9 cellular contexts compared by ENCODE assay signal in genomic region chr1:107480548-107480947, GRCh38.
A peak's percentile ranks its signal among the peaks of the same experiment; 100 is the strongest.
DNase-seq lines count a peak whose midpoint lies in the region; ATAC-seq, FAIRE-seq and TF ChIP-seq lines count a peak whose summit lies in the region.
"Had no signal": no experiment of that assay in that cellular context is flagged by ENCODE, and none has a peak within 500 bp of the region (broad histone marks: within the 10 kb centered on the region; RNA-seq: fewer than 3 reads in every experiment).

No MANE protein-coding gene starts in this region.

- CTCF ChIA-PET in mammary epithelial cell (lab: Charles Lee; ENCODE audit: low non-redundant PET), result interaction anchor here (1.0 kb wide), 1 partner anchor 168 kb away, joined by 6 read pairs; no protein-coding TSS in a partner anchor

- TF ChIP-seq POLR2A in spleen (IDR thresholded peaks at IDR 0.05), result no peak

- H3K36me3 ChIP-seq in mammary epithelial cell (ENCODE audit: insufficient read depth, low read length) (no peaks in the 10 kb centered on the region), spleen (no peaks in the 10 kb centered on the region)

- H3K4me3 ChIP-seq in mammary epithelial cell (replicated peaks in 1 of 3; ENCODE audit: insufficient read depth in 1 of 3, low read depth in 2 of 3, low read length in 3 of 3) (peak overlapping the region in 1 of 3 experiments; percentile 2), spleen (peak overlapping the region in 1 of 8 donors; percentile 52)

- intact Hi-C loops in mammary epithelial cell (cut with micrococcal nuclease), result no loop called here
- intact Hi-C loops in spleen (cut with DNase I; ENCODE audit: low total_unique reads), result no loop called here

- BruUV-seq in mammary epithelial cell (replicated peaks; lab: Mats Ljungman, UMichigan), result no TSS peak

- no peaks in the 10 kb centered on the region for H3K79me2 ChIP-seq in mammary epithelial cell (ENCODE audit: insufficient read depth, low read length)

- no peak for DNase-seq in mammary epithelial cell
- DNase-seq in spleen, result peak; percentile 87
- no peak for DNase-seq in H4 (ENCODE audit: low spot score)
- no peak for DNase-seq in D721Med (ENCODE audit: insufficient read length, low spot score)
- DNase-seq in NCI-H510A treated with DMSO at 0.1 percent for 48 hours (lab: John Stamatoyannopoulos, UW), result no peak
- no peak for DNase-seq in NCI-H2227 treated with DMSO at 0.1 percent for 48 hours (lab: John Stamatoyannopoulos, UW)

- dilution Hi-C loops in mammary epithelial cell (cut with HindIII; ENCODE audit: low sequenced_read_pairs), result no loop called here

- ATAC-seq in GM18517 (IDR thresholded peaks at IDR 0.05; ENCODE audit: unreplicated experiment), result peak; percentile 62
- peak; percentile 66 for ATAC-seq in HG02840 (IDR thresholded peaks at IDR 0.05; ENCODE audit: low FRiP score, unreplicated experiment)

- in situ Hi-C loops in mammary epithelial cell (cut with MboI; ENCODE audit: low sequenced_read_pairs in 2 of 2), result no loop called here

- peak overlapping the region; percentile 42 for H2AFZ ChIP-seq in mammary epithelial cell (ENCODE audit: low read depth, low read length)

- H3K9me3 ChIP-seq in mammary epithelial cell (replicated peaks; ENCODE audit: insufficient read depth, low read length), result no peaks in the 10 kb centered on the region
- H3K9me3 ChIP-seq in spleen, result no peaks in the 10 kb centered on the region

- no peak for FAIRE-seq in D721Med (lab: Jason Lieb, UNC)
- FAIRE-seq: GM19239 had no signal

- H3K4me1 ChIP-seq in mammary epithelial cell (ENCODE audit: insufficient read depth, low read length) (no peaks in the 10 kb centered on the region), spleen (peaks cover 0 to 10% (median 4%) of the 10 kb centered on the region in 6 donors)

- peak overlapping the region; percentile 67 for H3K4me2 ChIP-seq in mammary epithelial cell (ENCODE audit: insufficient read depth, low read depth, low read length)

- H3K27ac ChIP-seq in mammary epithelial cell (ENCODE audit: insufficient read depth, low read depth, low read length) (no peak overlapping the region), spleen (no peak overlapping the region)

- H3K9ac ChIP-seq in mammary epithelial cell (ENCODE audit: insufficient read depth, low read length), result no peak overlapping the region

- TF ChIP-seq CTCF in mammary epithelial cell (conservative IDR thresholded peaks at IDR 0.05 in 1 of 2, IDR thresholded peaks at IDR 0.05 in 1 of 2; ENCODE audit: extremely low read depth in 1 of 2, insufficient read depth in 1 of 2, low read depth in 1 of 2, low read length in 2 of 2) (peak in 1 of 2 donors; percentile 2), spleen (IDR thresholded peaks at IDR 0.05 in 8 of 11, conservative IDR thresholded peaks at IDR 0.05 in 3 of 11) (peak in 7 of 11 experiments; percentile 25 to 47 (median 30)), D721Med (IDR thresholded peaks at IDR 0.05; ENCODE audit: insufficient read depth, missing control alignments) (no peak)

- WGBS in mammary epithelial cell (ENCODE audit: low coverage, missing lambda C conversion rate), result 41% methylated on average over 7 of the region's 27 CpGs
- WGBS in spleen, 5 donors, result 4 to 48% (median 20%) methylated on average over 23 to 27 of the region's 27 CpGs

- H3K27me3 ChIP-seq in mammary epithelial cell (ENCODE audit: insufficient read depth, low read length) (no peaks in the 10 kb centered on the region), spleen (replicated peaks in 1 of 7) (peaks cover 0 to 19% (median 0%) of the 10 kb centered on the region in 7 donors)

- no peaks in the 10 kb centered on the region for H4K20me1 ChIP-seq in mammary epithelial cell (ENCODE audit: insufficient read depth, low read length)
